ENCODE assay signal across 9 cellular contexts in the genomic region with DNA sequence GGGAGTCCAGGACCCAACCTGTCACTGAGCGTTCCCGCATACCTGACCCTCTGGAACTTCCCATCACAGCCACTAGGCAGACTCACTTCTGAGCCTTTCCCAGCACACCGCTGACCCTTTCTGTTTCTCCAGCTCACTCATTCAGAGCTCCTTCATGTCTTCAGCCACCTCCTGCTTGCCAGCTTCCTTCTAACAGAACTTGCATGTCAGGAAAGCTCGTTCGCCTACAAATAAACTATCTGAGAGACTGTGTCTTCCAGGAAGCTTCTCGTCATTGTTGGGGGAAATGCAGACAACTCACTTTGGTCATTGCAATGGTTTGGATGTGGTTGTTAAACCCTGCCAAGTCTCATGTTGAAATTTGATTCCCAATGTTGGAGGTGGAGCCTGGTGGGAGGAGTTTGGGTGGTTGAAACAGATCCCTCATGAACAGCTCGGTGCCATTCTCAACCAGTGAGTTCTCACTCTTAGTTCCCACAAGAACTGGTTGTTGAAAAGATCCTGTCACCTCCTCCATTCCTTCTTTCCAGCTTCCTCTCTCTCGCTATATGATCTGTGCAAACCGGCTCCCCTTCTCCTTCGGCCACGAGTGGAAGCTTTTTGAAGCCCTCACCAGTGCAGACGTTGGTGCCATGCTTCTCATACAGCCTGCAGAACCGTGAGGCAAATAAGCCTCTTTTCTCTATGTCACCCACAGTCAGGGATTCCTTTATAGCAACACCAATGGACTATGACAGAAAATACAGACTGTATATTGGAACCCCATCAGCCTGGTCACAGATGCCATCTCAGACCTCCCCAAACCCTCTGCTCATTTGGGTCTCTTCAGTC. TPM values are rescaled to one million over a fixed set of nuclear protein-coding genes. Genes with fewer than 3 reads are reported as not detected.
DNase-seq lines count a peak whose midpoint lies in the region; ATAC-seq and TF ChIP-seq lines count a peak whose summit lies in the region.
"Had no signal": no experiment of that assay in that cellular context is flagged by ENCODE, and none has a peak within 500 bp of the region (broad histone marks: within the 10 kb centered on the region; RNA-seq: fewer than 3 reads in every experiment).

No MANE protein-coding gene starts in this region.

- CTCF ChIA-PET in SK-N-SH (lab: Yijun Ruan, JAX), result interaction anchor here (0.7 to 1.2 kb wide), 2 partner anchors 12 to 26 kb away, joined by 3 read pairs; no protein-coding TSS in a partner anchor

- H3F3A ChIP-seq in SK-N-SH (replicated peaks; ENCODE audit: insufficient read depth), result peaks cover 7% of the 10 kb centered on the region

- no peak for TF ChIP-seq POLR2A in GM18505 (IDR thresholded peaks at IDR 0.05; ENCODE audit: borderline replicate concordance, extremely low read depth, insufficient read depth, insufficient read length)

- no peak for TF ChIP-seq RAD21 in SK-N-SH (IDR thresholded peaks at IDR 0.05; ENCODE audit: low read length)

- H3K36me3 ChIP-seq in SK-N-SH (replicated peaks in 1 of 2; ENCODE audit: control insufficient read depth in 1 of 2, insufficient read depth in 2 of 2, low read length in 1 of 2) (no peaks in the 10 kb centered on the region), cardiac muscle cell (no peaks in the 10 kb centered on the region)

- H3K27me3 Mint-ChIP-seq in stimulated activated memory B cell treated with anti-CD40 and anti-IgM and Interleukin-4, amounts not matched to agents 10 μg/mL and 1 μg/mL and 100 μg/mL, for 72 hours, result peaks cover 69% of the 10 kb centered on the region

- TF ChIP-seq EP300 in SK-N-SH (IDR thresholded peaks at IDR 0.05; ENCODE audit: borderline replicate concordance in 1 of 2, low read depth in 1 of 2, low read length in 1 of 2), result no peak

- no peaks in the 10 kb centered on the region for H4K20me1 ChIP-seq in SK-N-SH (ENCODE audit: insufficient read depth)

- peak overlapping the region; percentile 32 to 62; a peak in 3 of 4 replicates for H3K27ac ChIP-seq in SK-N-SH (ENCODE audit: low read depth in 2 of 2, low read length in 1 of 2)
- peak overlapping the region; percentile 65 for H3K27ac ChIP-seq in cardiac muscle cell

- H3K27ac Mint-ChIP-seq in stimulated activated memory B cell treated with anti-CD40 and anti-IgM and Interleukin-4, amounts not matched to agents 10 μg/mL and 1 μg/mL and 100 μg/mL, for 72 hours, result no peak overlapping the region

- ATAC-seq in HG02610 (IDR thresholded peaks at IDR 0.05; ENCODE audit: unreplicated experiment) (no peak), GM18505 (IDR thresholded peaks at IDR 0.05; ENCODE audit: unreplicated experiment) (no peak)
- no peak for ATAC-seq in stimulated activated memory B cell treated with anti-CD40 and anti-IgM and Interleukin-4, amounts not matched to agents 10 μg/mL and 1 μg/mL and 100 μg/mL, for 72 hours

- H3K4me1 Mint-ChIP-seq in stimulated activated memory B cell treated with anti-CD40 and anti-IgM and Interleukin-4, amounts not matched to agents 10 μg/mL and 1 μg/mL and 100 μg/mL, for 72 hours, result peaks cover 5% of the 10 kb centered on the region

- no peak for DNase-seq in SK-N-SH
- peak; percentile 68 to 86 for DNase-seq in cardiac muscle cell (ENCODE audit: low read depth in 1 of 2, low spot score in 1 of 2)
- DNase-seq in renal cortical epithelial cell (ENCODE audit: low read depth), result peak; percentile 90
- DNase-seq in NCI-H2227 treated with DMSO at 0.1 percent for 48 hours (lab: John Stamatoyannopoulos, UW), result no peak
- DNase-seq: T-helper 2 cell had no signal

- no peak overlapping the region for H3K4me3 Mint-ChIP-seq in stimulated activated memory B cell treated with anti-CD40 and anti-IgM and Interleukin-4, amounts not matched to agents 10 μg/mL and 1 μg/mL and 100 μg/mL, for 72 hours

- peak overlapping the region; percentile 82 for H3K4me2 ChIP-seq in SK-N-SH

- H3K27me3 ChIP-seq in SK-N-SH (ENCODE audit: insufficient read depth) (no peaks in the 10 kb centered on the region), cardiac muscle cell (no peaks in the 10 kb centered on the region)

- WGBS in SK-N-SH (ENCODE audit: low lambda C conversion rate), result 14% methylated on average over 13 of the region's 13 CpGs

- H3K4me3 ChIP-seq in SK-N-SH (ENCODE audit: low read depth in 2 of 2, low read length in 1 of 2) (peak overlapping the region; percentile 35 to 58; a peak in 3 of 4 replicates), cardiac muscle cell (no peak overlapping the region)

- H3K9me2 ChIP-seq in SK-N-SH, result no peaks in the 10 kb centered on the region

- H3K4me1 ChIP-seq in SK-N-SH (ENCODE audit: control insufficient read depth in 1 of 2, insufficient read depth in 2 of 2, low read depth in 1 of 2, low read length in 1 of 2), result peaks cover 0 to 2% of the 10 kb centered on the region in 2 experiments; a peak in 1 of 4 replicates
- H3K4me1 ChIP-seq in cardiac muscle cell (ENCODE audit: low read depth), result peaks cover 14% of the 10 kb centered on the region

- H2AFZ ChIP-seq in SK-N-SH (ENCODE audit: low read depth), result peak overlapping the region; percentile 77; the same call in 1 of the 2 replicates

- H3K9me3 Mint-ChIP-seq in stimulated activated memory B cell treated with anti-CD40 and anti-IgM and Interleukin-4, amounts not matched to agents 10 μg/mL and 1 μg/mL and 100 μg/mL, for 72 hours, result no peaks in the 10 kb centered on the region

- POLR2A ChIA-PET in SK-N-SH (lab: Yijun Ruan, JAX), result interaction anchor here (0.5 kb wide), 1 partner anchor 1149 kb away, joined by 5 read pairs; no protein-coding TSS in a partner anchor

- H3K9me3 ChIP-seq in SK-N-SH (no peaks in the 10 kb centered on the region), cardiac muscle cell (ENCODE audit: low read depth) (no peaks in the 10 kb centered on the region)

- H3K36me3 Mint-ChIP-seq in stimulated activated memory B cell treated with anti-CD40 and anti-IgM and Interleukin-4, amounts not matched to agents 10 μg/mL and 1 μg/mL and 100 μg/mL, for 72 hours, result no peaks in the 10 kb centered on the region

- TF ChIP-seq CTCF in GM12873 (IDR thresholded peaks at IDR 0.05; ENCODE audit: insufficient read depth, low read depth, low read length, missing control alignments) (peak; percentile 43), SK-N-SH (IDR thresholded peaks at IDR 0.05) (peak; percentile 48), cardiac muscle cell (IDR thresholded peaks at IDR 0.05; ENCODE audit: low read depth, low read length) (peak; percentile 28)

- H3K9ac ChIP-seq in SK-N-SH, result no peak overlapping the region

- no peaks in the 10 kb centered on the region for H3K79me2 ChIP-seq in SK-N-SH (ENCODE audit: insufficient read depth)

TF ChIP-seq in SK-N-SH, 30 proteins besides CTCF, POLR2A, EP300 and RAD21:
- TF ChIP-seq, protein P1, sequence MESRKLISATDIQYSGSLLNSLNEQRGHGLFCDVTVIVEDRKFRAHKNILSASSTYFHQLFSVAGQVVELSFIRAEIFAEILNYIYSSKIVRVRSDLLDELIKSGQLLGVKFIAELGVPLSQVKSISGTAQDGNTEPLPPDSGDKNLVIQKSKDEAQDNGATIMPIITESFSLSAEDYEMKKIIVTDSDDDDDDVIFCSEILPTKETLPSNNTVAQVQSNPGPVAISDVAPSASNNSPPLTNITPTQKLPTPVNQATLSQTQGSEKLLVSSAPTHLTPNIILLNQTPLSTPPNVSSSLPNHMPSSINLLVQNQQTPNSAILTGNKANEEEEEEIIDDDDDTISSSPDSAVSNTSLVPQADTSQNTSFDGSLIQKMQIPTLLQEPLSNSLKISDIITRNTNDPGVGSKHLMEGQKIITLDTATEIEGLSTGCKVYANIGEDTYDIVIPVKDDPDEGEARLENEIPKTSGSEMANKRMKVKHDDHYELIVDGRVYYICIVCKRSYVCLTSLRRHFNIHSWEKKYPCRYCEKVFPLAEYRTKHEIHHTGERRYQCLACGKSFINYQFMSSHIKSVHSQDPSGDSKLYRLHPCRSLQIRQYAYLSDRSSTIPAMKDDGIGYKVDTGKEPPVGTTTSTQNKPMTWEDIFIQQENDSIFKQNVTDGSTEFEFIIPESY (IDR thresholded peaks at IDR 0.05; ENCODE audit: borderline replicate concordance, low read depth), result no peak
- TF ChIP-seq, protein P2, sequence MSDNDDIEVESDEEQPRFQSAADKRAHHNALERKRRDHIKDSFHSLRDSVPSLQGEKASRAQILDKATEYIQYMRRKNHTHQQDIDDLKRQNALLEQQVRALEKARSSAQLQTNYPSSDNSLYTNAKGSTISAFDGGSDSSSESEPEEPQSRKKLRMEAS (IDR thresholded peaks at IDR 0.05; ENCODE audit: low read depth), result peak; percentile 17; the same call in 1 of the 2 replicates
TF ChIP-seq in SK-N-SH: peak in this region for 1.

RNA-seq across cellular contexts. Expression of a gene that starts 1.4 kb away (rescaled TPM):
- polyA plus RNA-seq in SK-N-SH (2012; rRNA removed) (not detected in 2 replicates), cardiac muscle cell (not detected in 2 replicates)
- not detected in 2 replicates for polyA plus RNA-seq in SK-N-SH (2012; cell fraction: cytosol; rRNA removed)
- not detected in 2 replicates for polyA plus RNA-seq in SK-N-SH (2012; cell fraction: nucleus; rRNA removed)
- total RNA-seq in cardiac muscle cell (not detected in 2 replicates), renal cortical epithelial cell (not detected in 2 replicates)

RNA-seq across cellular contexts. Expression of a gene that starts 28.1 kb away (rescaled TPM):
- polyA plus RNA-seq in SK-N-SH (2012; rRNA removed) (0.12 and 0.13 TPM in 2 replicates), cardiac muscle cell (not detected in 2 replicates)
- 0.05 and 0.10 TPM in 2 replicates for polyA plus RNA-seq in SK-N-SH (2012; cell fraction: cytosol; rRNA removed)
- polyA plus RNA-seq in SK-N-SH (2012; cell fraction: nucleus; rRNA removed), result 0.04 and 0.06 TPM in 2 replicates
- total RNA-seq in cardiac muscle cell (not detected in 2 replicates), renal cortical epithelial cell (0.15 TPM in 1 of 2 replicates, not detected in the other)

RNA-seq across cellular contexts. Expression of a gene that starts 41.4 kb away (rescaled TPM):
- polyA plus RNA-seq in SK-N-SH (2012; rRNA removed), result not detected in 2 replicates
- polyA plus RNA-seq in SK-N-SH (2012; cell fraction: cytosol; rRNA removed), result 0.01 TPM in 2 replicates
- not detected in 2 replicates for polyA plus RNA-seq in SK-N-SH (2012; cell fraction: nucleus; rRNA removed)
- not detected in 2 replicates for total RNA-seq in cardiac muscle cell
- polyA plus RNA-seq in cardiac muscle cell, result 0.12 TPM in 1 of 2 replicates, not detected in the other
- total RNA-seq in renal cortical epithelial cell, result 0.17 TPM in 1 of 2 replicates, not detected in the other

RNA-seq across cellular contexts. Expression of a gene that starts 50.2 kb away (rescaled TPM):
- polyA plus RNA-seq in SK-N-SH (2012; rRNA removed) (not detected in 2 replicates), cardiac muscle cell (0.86 and 1.8 TPM in 2 replicates)
- polyA plus RNA-seq in SK-N-SH (2012; cell fraction: cytosol; rRNA removed), result not detected in 2 replicates
- polyA plus RNA-seq in SK-N-SH (2012; cell fraction: nucleus; rRNA removed), result 0.09 TPM in 1 of 2 replicates, not detected in the other
- total RNA-seq in cardiac muscle cell (not detected in 2 replicates), renal cortical epithelial cell (1.9 TPM in 1 of 2 replicates, not detected in the other)

Comparison
In these comparisons a context has a peak if more than half of its experiments do, and no peak if none do; other contexts are left out.
1. DNase-seq: peak in cardiac muscle cell (2 of 2) and renal cortical epithelial cell (single experiment); none in SK-N-SH (single experiment) and NCI-H2227 treated with DMSO at 0.1 percent for 48 hours (single experiment).
2. Peak in every context shown above with its lines, with median percentiles within 50 percentile points of each other: CTCF ChIP-seq.